Comparison of ENCODE assay signal across 11 cellular contexts in genomic region chr2:84931384-84931821, GRCh38. TPM values are rescaled to one million over a fixed set of nuclear protein-coding genes. Genes with fewer than 3 reads are reported as not detected.
A peak's percentile ranks its signal among the peaks of the same experiment; 100 is the strongest.
DNase-seq lines count a peak whose midpoint lies in the region; ATAC-seq and FAIRE-seq lines count a peak whose summit lies in the region.
"Had no signal": no experiment of that assay in that cellular context is flagged by ENCODE, and none has a peak within 500 bp of the region (broad histone marks: within the 10 kb centered on the region; RNA-seq: fewer than 3 reads in every experiment).

No MANE protein-coding gene starts in this region.

- no peaks in the 10 kb centered on the region for H3K9me3 ChIP-seq in T-helper 17 cell (ENCODE audit: control insufficient read depth, low read length, poor library complexity, severe bottlenecking)

- no peaks in the 10 kb centered on the region for H3K27me3 Mint-ChIP-seq in T-helper 17 cell

- FAIRE-seq in RCC 7860 (lab: Jason Lieb, UNC): no peak

- H3K4me3 Mint-ChIP-seq in T-helper 17 cell: no peak overlapping the region

- H3K27ac Mint-ChIP-seq in T-helper 17 cell: peak overlapping the region; percentile 75

- H3K36me3 Mint-ChIP-seq in T-helper 17 cell (ENCODE audit: low read depth): no peaks in the 10 kb centered on the region

- ATAC-seq in GM18520 (IDR thresholded peaks at IDR 0.05; ENCODE audit: unreplicated experiment): peak; percentile 49
- peak; percentile 54 for ATAC-seq in GM21367 (IDR thresholded peaks at IDR 0.05; ENCODE audit: unreplicated experiment)
- ATAC-seq in HG03064 (IDR thresholded peaks at IDR 0.05; ENCODE audit: low read depth, unreplicated experiment): peak; percentile 54
- no peak for ATAC-seq in T-helper 17 cell
- ATAC-seq: left colon had no signal

- DNase-seq in T-helper 17 cell: no peak
- DNase-seq in NK-92 (lab: John Stamatoyannopoulos, UW; ENCODE audit: unreplicated experiment): no peak
- no peak for DNase-seq in activated CD8-positive, alpha-beta memory T cell treated with anti-CD3 and anti-CD28 coated beads for 24 hours
- DNase-seq in RCC 7860 (ENCODE audit: low spot score): no peak
- no peak for DNase-seq in midbrain (lab: John Stamatoyannopoulos, UW)
- DNase-seq: IMR-90, left colon, NCI-H2171 had no signal

- peaks cover 23% of the 10 kb centered on the region for H3K4me1 Mint-ChIP-seq in T-helper 17 cell

RNA-seq across cellular contexts. Expression of gene TMSB10, which starts 25.9 kb away (rescaled TPM):
- 1,000 to 10,000 TPM; 1,429 to 1,736 TPM for total RNA-seq in T-helper 17 cell

RNA-seq across cellular contexts. Expression of gene KCMF1, which starts 39.6 kb away (rescaled TPM):
- total RNA-seq in T-helper 17 cell: 10 to 100 TPM; 63.6 to 80.6 TPM

RNA-seq across cellular contexts. Expression of gene TRABD2A, which starts 50.5 kb away (rescaled TPM):
- 10 to 100 TPM; 60.5 to 93.7 TPM for total RNA-seq in T-helper 17 cell
